7 cellular contexts compared by ENCODE assay signal in the genomic region with DNA sequence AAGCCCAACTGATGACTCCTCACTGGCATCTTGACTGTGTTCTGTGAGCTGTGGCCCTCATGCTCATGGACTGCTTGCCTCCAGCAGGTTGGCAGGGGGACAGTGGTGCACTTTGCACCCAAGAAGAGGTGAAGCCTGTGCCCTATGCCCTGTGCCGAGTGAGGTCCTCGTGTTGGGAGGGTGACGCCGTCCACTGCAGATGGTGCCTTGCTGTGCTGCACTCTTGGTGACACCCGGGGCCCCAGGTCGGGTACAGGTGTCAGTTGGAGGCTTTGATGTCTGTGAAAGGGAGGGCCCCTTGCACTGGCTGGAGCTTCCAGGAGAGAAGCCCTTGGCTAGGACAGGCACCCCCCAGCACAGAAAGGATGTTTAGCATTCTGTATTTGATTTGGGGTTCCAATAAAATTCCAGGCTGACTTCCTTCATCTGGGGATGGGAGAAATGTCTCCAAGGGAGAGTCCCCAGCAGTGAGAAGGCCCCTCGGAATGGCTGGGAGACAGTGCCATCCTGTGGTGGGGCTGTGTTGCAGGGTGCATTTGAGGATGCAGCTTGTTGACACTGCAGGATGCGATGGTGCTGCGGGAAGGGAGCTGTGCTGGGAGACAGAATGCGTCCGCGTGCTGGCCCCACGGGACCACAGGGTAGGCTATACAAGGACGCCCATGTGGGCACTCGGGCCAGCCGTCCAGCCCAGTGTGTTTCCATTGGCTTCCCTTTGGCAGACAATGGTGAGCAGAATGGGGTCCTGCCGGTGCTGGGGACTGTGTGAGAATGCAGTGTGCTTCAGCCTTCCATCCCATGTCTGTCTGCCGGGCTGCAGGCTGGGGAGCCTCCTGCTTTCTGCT. TPM values are rescaled to one million over a fixed set of nuclear protein-coding genes. Genes with fewer than 3 reads are reported as not detected.
DNase-seq lines count a peak whose midpoint lies in the region; ATAC-seq and TF ChIP-seq lines count a peak whose summit lies in the region.

No MANE protein-coding gene starts in this region.

- DNase-seq in GM12865 (ENCODE audit: low read depth) (peak; percentile 41), NB4 (ENCODE audit: low read depth) (peak; percentile 54), activated T-cell treated with anti-CD3 and anti-CD28 coated beads for 4 hours (peak; percentile 34), foreskin keratinocyte (no peak), A172 (ENCODE audit: low spot score) (no peak)
- peak; percentile 25 to 34 for DNase-seq in stimulated activated CD8-positive, alpha-beta memory T cell treated with anti-CD3 and anti-CD28 coated beads, Interleukin-7, amount 100 ng/mL, for 4 hours (ENCODE audit: low read depth in 2 of 2)

- H3K4me1 ChIP-seq in foreskin keratinocyte: no peaks in the 10 kb centered on the region

- H3K4me3 ChIP-seq in GM12865 (ENCODE audit: low read depth, low read length) (no peak overlapping the region), NB4 (ENCODE audit: low read depth, low read length) (no peak overlapping the region)

- TF ChIP-seq CTCF in GM12865 (IDR thresholded peaks at IDR 0.05; ENCODE audit: insufficient read depth, low read depth, low read length, missing control alignments): peak; percentile 45
- peak; percentile 48 for TF ChIP-seq CTCF in NB4 (IDR thresholded peaks at IDR 0.05; ENCODE audit: low read depth, low read length)
- TF ChIP-seq CTCF in foreskin keratinocyte (conservative IDR thresholded peaks at IDR 0.05): peak; percentile 70

- no peak for TF ChIP-seq POLR2A in NB4 (IDR thresholded peaks at IDR 0.05; ENCODE audit: extremely low read depth, insufficient read length)

- H3K27me3 ChIP-seq in foreskin keratinocyte: no peaks in the 10 kb centered on the region

- H3K27ac ChIP-seq in foreskin keratinocyte: no peak overlapping the region

- ATAC-seq in foreskin keratinocyte (peak; percentile 32), HG02571 (IDR thresholded peaks at IDR 0.05; ENCODE audit: unreplicated experiment) (no peak)

RNA-seq across cellular contexts. Expression of a gene that starts 2.5 kb away (rescaled TPM):
- 23.1 and 28.9 TPM in 2 replicates for total RNA-seq in foreskin keratinocyte
- 34.4 and 41.0 TPM in 2 replicates for polyA plus RNA-seq in foreskin keratinocyte
- total RNA-seq in A172 (2014; rRNA removed; shearing (Covaris generic)): 4.3 and 8.6 TPM in 2 replicates

RNA-seq across cellular contexts. Expression of a gene that starts 12.1 kb away (rescaled TPM):
- 41.2 and 49.5 TPM in 2 replicates for total RNA-seq in foreskin keratinocyte
- polyA plus RNA-seq in foreskin keratinocyte: 43.7 and 48.2 TPM in 2 replicates
- total RNA-seq in A172 (2014; rRNA removed; shearing (Covaris generic)): 30.8 and 31.1 TPM in 2 replicates

RNA-seq across cellular contexts. Expression of a gene that starts 13.2 kb away (rescaled TPM):
- total RNA-seq in foreskin keratinocyte: 319 and 387 TPM in 2 replicates
- 374 and 452 TPM in 2 replicates for polyA plus RNA-seq in foreskin keratinocyte
- 430 and 525 TPM in 2 replicates for total RNA-seq in A172 (2014; rRNA removed; shearing (Covaris generic))

RNA-seq across cellular contexts. Expression of a gene that starts 21.7 kb away (rescaled TPM):
- total RNA-seq in foreskin keratinocyte: not detected in 2 replicates
- not detected in 2 replicates for polyA plus RNA-seq in foreskin keratinocyte
- not detected in 2 replicates for total RNA-seq in A172 (2014; rRNA removed; shearing (Covaris generic))

RNA-seq across cellular contexts. Expression of a gene that starts 49.1 kb away (rescaled TPM):
- 30.4 and 31.7 TPM in 2 replicates for total RNA-seq in foreskin keratinocyte
- polyA plus RNA-seq in foreskin keratinocyte: 13.5 and 13.7 TPM in 2 replicates
- total RNA-seq in A172 (2014; rRNA removed; shearing (Covaris generic)): 16.2 and 20.1 TPM in 2 replicates

Comparison
In these comparisons a context has a peak if more than half of its experiments do, and no peak if none do; other contexts are left out.
1. DNase-seq: peak in GM12865 (single experiment), NB4 (single experiment), activated T-cell treated with anti-CD3 and anti-CD28 coated beads for 4 hours (single experiment) and stimulated activated CD8-positive, alpha-beta memory T cell treated with anti-CD3 and anti-CD28 coated beads, Interleukin-7, amount 100 ng/mL, for 4 hours (2 of 2); none in foreskin keratinocyte (0 of 2) and A172 (single experiment).
2. Peak in every context shown above with its lines, with median percentiles within 50 percentile points of each other: CTCF ChIP-seq.